ENCODE assay signal across 8 cellular contexts in genomic region chr6:44245912-44246662, GRCh38. TPM values are rescaled to one million over a fixed set of nuclear protein-coding genes. Genes with fewer than 3 reads are reported as not detected.
DNase-seq lines count a peak whose midpoint lies in the region; ATAC-seq and TF ChIP-seq lines count a peak whose summit lies in the region.

No MANE protein-coding gene starts in this region.

- H3K36me3 ChIP-seq in fibroblast of lung (ENCODE audit: control insufficient read depth, insufficient read depth, low read length), result peaks cover 13% of the 10 kb centered on the region

- H2AFZ ChIP-seq in fibroblast of lung (ENCODE audit: low read length), result peak overlapping the region; percentile 87

- DNase-seq in D341Med (ENCODE audit: low spot score) (peak; percentile 87), GM20000 (ENCODE audit: low spot score) (peak; percentile 88), HPDE6-E6E7 (ENCODE audit: extremely low spot score) (peak; percentile 79), OCI-M1 (lab: John Stamatoyannopoulos, UW) (peak; percentile 93), fibroblast of lung (ENCODE audit: low read depth in 2 of 2) (peak; percentile 85 to 86), natural killer cell (peak; percentile 80)
- peak; percentile 81 for DNase-seq in activated T-helper 1 cell treated with anti-CD3 and anti-CD28 coated beads, Interleukin-12 subunit alpha, Interleukin-12 subunit beta, Interleukin-2, Interleukin-4 antibody, amounts not matched to agents 30 ng/mL and 10 ng/mL and 1 ng/mL, durations not matched to agents 14 hours and 24 hours and 36 hours (ENCODE audit: low spot score)
- DNase-seq in stimulated activated naive CD4-positive, alpha-beta T cell treated with Interleukin-2 at 50 U/mL for 16 hours (lab: John Stamatoyannopoulos, UW), result peak; percentile 81

- intact Hi-C loops in activated T-helper 1 cell treated with anti-CD3 and anti-CD28 coated beads, Interleukin-12 subunit alpha, Interleukin-12 subunit beta, Interleukin-2, Interleukin-4 antibody, amounts not matched to agents 30 ng/mL and 10 ng/mL and 1 ng/mL, durations not matched to agents 14 hours and 24 hours and 36 hours (cut with micrococcal nuclease), result loop anchor here (1.0 to 5.0 kb wide), 5 partner anchors 8 to 619 kb away; partner anchors contain the start of genes GTPBP2 and VEGFA
- intact Hi-C loops in natural killer cell (cut with micrococcal nuclease), result loop anchor here (5.0 kb wide), 1 partner anchor 1074 kb away; the partner anchor contains the start of gene SRF

- ATAC-seq in natural killer cell, result peak; percentile 24 to 45 (median 31)

- no peaks in the 10 kb centered on the region for H3K9me3 ChIP-seq in fibroblast of lung (ENCODE audit: control insufficient read depth, insufficient read depth, low read depth, low read length)

- H3K27ac ChIP-seq in fibroblast of lung (ENCODE audit: insufficient read depth, low read length), result peak overlapping the region; percentile 76

- H3K4me3 Mint-ChIP-seq in activated T-helper 1 cell treated with anti-CD3 and anti-CD28 coated beads, Interleukin-12 subunit alpha, Interleukin-12 subunit beta, Interleukin-2, Interleukin-4 antibody, amounts not matched to agents 30 ng/mL and 10 ng/mL and 1 ng/mL, durations not matched to agents 14 hours and 24 hours and 36 hours, result peak overlapping the region; percentile 96
- peak overlapping the region; percentile 100 for H3K4me3 Mint-ChIP-seq in natural killer cell

- H3K9ac ChIP-seq in fibroblast of lung (ENCODE audit: insufficient read depth, low read length), result peak overlapping the region; percentile 55

- no peaks in the 10 kb centered on the region for H3K9me3 Mint-ChIP-seq in activated T-helper 1 cell treated with anti-CD3 and anti-CD28 coated beads, Interleukin-12 subunit alpha, Interleukin-12 subunit beta, Interleukin-2, Interleukin-4 antibody, amounts not matched to agents 30 ng/mL and 10 ng/mL and 1 ng/mL, durations not matched to agents 14 hours and 24 hours and 36 hours
- no peaks in the 10 kb centered on the region for H3K9me3 Mint-ChIP-seq in natural killer cell

- H3K4me1 Mint-ChIP-seq in activated T-helper 1 cell treated with anti-CD3 and anti-CD28 coated beads, Interleukin-12 subunit alpha, Interleukin-12 subunit beta, Interleukin-2, Interleukin-4 antibody, amounts not matched to agents 30 ng/mL and 10 ng/mL and 1 ng/mL, durations not matched to agents 14 hours and 24 hours and 36 hours (ENCODE audit: low read depth), result peaks cover 38% of the 10 kb centered on the region
- H3K4me1 Mint-ChIP-seq in natural killer cell, result peaks cover 38 to 46% of the 10 kb centered on the region in 2 donors

- H3K4me3 ChIP-seq in fibroblast of lung (replicated peaks in 1 of 4; ENCODE audit: control extremely low read depth in 1 of 4, insufficient read depth in 1 of 4, low read depth in 3 of 4, low read length in 4 of 4), result peak overlapping the region; percentile 69 to 91 (median 86)

- H3K27me3 Mint-ChIP-seq in activated T-helper 1 cell treated with anti-CD3 and anti-CD28 coated beads, Interleukin-12 subunit alpha, Interleukin-12 subunit beta, Interleukin-2, Interleukin-4 antibody, amounts not matched to agents 30 ng/mL and 10 ng/mL and 1 ng/mL, durations not matched to agents 14 hours and 24 hours and 36 hours (ENCODE audit: insufficient read depth), result peaks cover 5% of the 10 kb centered on the region
- H3K27me3 Mint-ChIP-seq in natural killer cell (ENCODE audit: low read depth in 2 of 2), result no peaks in the 10 kb centered on the region

- peaks cover 4% of the 10 kb centered on the region for H3K4me1 ChIP-seq in fibroblast of lung (ENCODE audit: control insufficient read depth, extremely low read depth, insufficient read depth, low read length)

- no peaks in the 10 kb centered on the region for H3K27me3 ChIP-seq in fibroblast of lung (ENCODE audit: control insufficient read depth, insufficient read depth, low read length)

- H3K4me2 ChIP-seq in fibroblast of lung (ENCODE audit: extremely low read depth, insufficient read depth, low read length), result peak overlapping the region; percentile 80

- peaks cover 8% of the 10 kb centered on the region for H4K20me1 ChIP-seq in fibroblast of lung (ENCODE audit: control insufficient read depth, extremely low read depth, insufficient read depth, low read length)

- H3K79me2 ChIP-seq in fibroblast of lung (ENCODE audit: control insufficient read depth, insufficient read depth, low read length), result peaks cover 42% of the 10 kb centered on the region

- H3K36me3 Mint-ChIP-seq in activated T-helper 1 cell treated with anti-CD3 and anti-CD28 coated beads, Interleukin-12 subunit alpha, Interleukin-12 subunit beta, Interleukin-2, Interleukin-4 antibody, amounts not matched to agents 30 ng/mL and 10 ng/mL and 1 ng/mL, durations not matched to agents 14 hours and 24 hours and 36 hours (ENCODE audit: low read depth), result peaks cover 42% of the 10 kb centered on the region
- H3K36me3 Mint-ChIP-seq in natural killer cell, result peaks cover 18% of the 10 kb centered on the region

- peak; percentile 27 for TF ChIP-seq CTCF in GM20000 (IDR thresholded peaks at IDR 0.05; ENCODE audit: extremely low read depth, missing control alignments)
- peak in 1 of 2 donors; percentile 21 for TF ChIP-seq CTCF in fibroblast of lung (conservative IDR thresholded peaks at IDR 0.05 in 1 of 2, IDR thresholded peaks at IDR 0.05 in 1 of 2; ENCODE audit: low read depth in 1 of 2, low read length in 2 of 2)
- TF ChIP-seq CTCF in natural killer cell (IDR thresholded peaks at IDR 0.05), result no peak

- peak overlapping the region; percentile 98 for H3K27ac Mint-ChIP-seq in activated T-helper 1 cell treated with anti-CD3 and anti-CD28 coated beads, Interleukin-12 subunit alpha, Interleukin-12 subunit beta, Interleukin-2, Interleukin-4 antibody, amounts not matched to agents 30 ng/mL and 10 ng/mL and 1 ng/mL, durations not matched to agents 14 hours and 24 hours and 36 hours
- H3K27ac Mint-ChIP-seq in natural killer cell, result peak overlapping the region; percentile 99

RNA-seq across cellular contexts. Expression of gene HSP90AB1, which starts 0.8 kb away (rescaled TPM):
- total RNA-seq in activated T-helper 1 cell treated with anti-CD3 and anti-CD28 coated beads, Interleukin-12 subunit alpha, Interleukin-12 subunit beta, Interleukin-2, Interleukin-4 antibody, amounts not matched to agents 30 ng/mL and 10 ng/mL and 1 ng/mL, durations not matched to agents 14 hours and 24 hours and 36 hours, result 2,065 and 2,095 TPM in 2 replicates
- total RNA-seq in fibroblast of lung (449 and 452 TPM in 2 replicates), natural killer cell (100 to 1,000 TPM; 256 to 372 (median 308) TPM)
- 775 and 1,146 TPM in 2 replicates for polyA plus RNA-seq in fibroblast of lung
- 584 and 848 TPM in 2 replicates for polyA plus RNA-seq in fibroblast of lung (2012)
- 305 and 449 TPM in 2 replicates for polyA minus RNA-seq in fibroblast of lung (ENCODE audit: low replicate concordance)

RNA-seq across cellular contexts. Expression of gene SLC35B2, which starts 11.2 kb away (rescaled TPM):
- 29.2 and 30.1 TPM in 2 replicates for total RNA-seq in activated T-helper 1 cell treated with anti-CD3 and anti-CD28 coated beads, Interleukin-12 subunit alpha, Interleukin-12 subunit beta, Interleukin-2, Interleukin-4 antibody, amounts not matched to agents 30 ng/mL and 10 ng/mL and 1 ng/mL, durations not matched to agents 14 hours and 24 hours and 36 hours
- total RNA-seq in fibroblast of lung (57.0 and 88.4 TPM in 2 replicates), natural killer cell (10 to 100 TPM; 20.9 to 27.7 (median 26.8) TPM)
- 89.4 and 94.1 TPM in 2 replicates for polyA plus RNA-seq in fibroblast of lung
- polyA plus RNA-seq in fibroblast of lung (2012), result 66.0 and 83.4 TPM in 2 replicates
- polyA minus RNA-seq in fibroblast of lung (ENCODE audit: low replicate concordance), result 109 and 171 TPM in 2 replicates

RNA-seq across cellular contexts. Expression of gene NFKBIE, which starts 19.3 kb away (rescaled TPM):
- 23.2 and 29.0 TPM in 2 replicates for total RNA-seq in activated T-helper 1 cell treated with anti-CD3 and anti-CD28 coated beads, Interleukin-12 subunit alpha, Interleukin-12 subunit beta, Interleukin-2, Interleukin-4 antibody, amounts not matched to agents 30 ng/mL and 10 ng/mL and 1 ng/mL, durations not matched to agents 14 hours and 24 hours and 36 hours
- 5.4 and 6.4 TPM in 2 replicates for total RNA-seq in fibroblast of lung
- 1.6 and 3.7 TPM in 2 replicates for polyA plus RNA-seq in fibroblast of lung
- polyA plus RNA-seq in fibroblast of lung (2012), result 3.8 and 5.9 TPM in 2 replicates
- 0.71 and 7.1 TPM in 2 replicates for polyA minus RNA-seq in fibroblast of lung (ENCODE audit: low replicate concordance)
- 10 to 100 TPM; 44.9 to 61.5 (median 56.4) TPM for total RNA-seq in natural killer cell

RNA-seq across cellular contexts. Expression of gene SLC29A1, which starts 22.7 kb away (rescaled TPM):
- total RNA-seq in activated T-helper 1 cell treated with anti-CD3 and anti-CD28 coated beads, Interleukin-12 subunit alpha, Interleukin-12 subunit beta, Interleukin-2, Interleukin-4 antibody, amounts not matched to agents 30 ng/mL and 10 ng/mL and 1 ng/mL, durations not matched to agents 14 hours and 24 hours and 36 hours, result 121 and 122 TPM in 2 replicates
- total RNA-seq in fibroblast of lung, result 7.7 and 13.4 TPM in 2 replicates
- polyA plus RNA-seq in fibroblast of lung, result 21.9 and 43.6 TPM in 2 replicates
- polyA plus RNA-seq in fibroblast of lung (2012), result 16.4 and 32.8 TPM in 2 replicates
- 48.1 and 108 TPM in 2 replicates for polyA minus RNA-seq in fibroblast of lung (ENCODE audit: low replicate concordance)
- total RNA-seq in natural killer cell, result 1 to 10 TPM; 2.2 to 5.5 (median 5.2) TPM

RNA-seq across cellular contexts. Expression of gene TMEM151B, which starts 24.2 kb away (rescaled TPM):
- total RNA-seq in activated T-helper 1 cell treated with anti-CD3 and anti-CD28 coated beads, Interleukin-12 subunit alpha, Interleukin-12 subunit beta, Interleukin-2, Interleukin-4 antibody, amounts not matched to agents 30 ng/mL and 10 ng/mL and 1 ng/mL, durations not matched to agents 14 hours and 24 hours and 36 hours, result 0.29 TPM in 1 of 2 replicates, not detected in the other
- total RNA-seq in fibroblast of lung (under 0.01 TPM in 2 replicates), natural killer cell (not detected)
- not detected in 2 replicates for polyA plus RNA-seq in fibroblast of lung
- polyA plus RNA-seq in fibroblast of lung (2012), result not detected in 2 replicates
- not detected in 2 replicates for polyA minus RNA-seq in fibroblast of lung (ENCODE audit: low replicate concordance)

Comparison
In these comparisons a context has a peak if more than half of its experiments do, and no peak if none do; other contexts are left out.
1. Peak in every context shown above with its lines: DNase-seq, ATAC-seq, H3K4me3 ChIP-seq and H3K27ac ChIP-seq.